ENCODE assay signal across 19 cellular contexts in genomic region chr21:27189870-27190269, GRCh38.
"Had no signal": no experiment of that assay in that cellular context is flagged by ENCODE, and none has a peak within 500 bp of the region (broad histone marks: within the 10 kb centered on the region; RNA-seq: fewer than 3 reads in every experiment).

No MANE protein-coding gene starts in this region.

- H3K27ac Mint-ChIP-seq: naive thymus-derived CD4-positive, alpha-beta T cell; stimulated activated memory B cell treated with anti-CD40 and anti-IgM and Interleukin-4, amounts not matched to agents 10 μg/mL and 1 μg/mL and 100 μg/mL, for 72 hours; stimulated activated naive CD8-positive, alpha-beta T cell treated with anti-CD3 and anti-CD28 coated beads, Interleukin-15, Interleukin-2, amounts not matched to agents 100 ng/mL and 50 ng/mL, for 24 hours had no signal

- H3K36me3 Mint-ChIP-seq: naive thymus-derived CD4-positive, alpha-beta T cell; stimulated activated memory B cell treated with anti-CD40 and anti-IgM and Interleukin-4, amounts not matched to agents 10 μg/mL and 1 μg/mL and 100 μg/mL, for 72 hours had no signal

- H3K27ac ChIP-seq: dorsolateral prefrontal cortex, heart left ventricle, neutrophil, psoas muscle, spleen, tibial nerve had no signal

- H3K4me1 ChIP-seq: heart left ventricle, psoas muscle, spleen had no signal

- H3K4me3 ChIP-seq: dorsolateral prefrontal cortex, heart left ventricle, psoas muscle, spleen, tibial nerve had no signal

- H3K9me3 Mint-ChIP-seq: stimulated activated memory B cell treated with anti-CD40 and anti-IgM and Interleukin-4, amounts not matched to agents 10 μg/mL and 1 μg/mL and 100 μg/mL, for 72 hours; stimulated activated naive CD8-positive, alpha-beta T cell treated with anti-CD3 and anti-CD28 coated beads, Interleukin-15, Interleukin-2, amounts not matched to agents 100 ng/mL and 50 ng/mL, for 24 hours had no signal

- H3K27me3 Mint-ChIP-seq: naive thymus-derived CD4-positive, alpha-beta T cell; stimulated activated memory B cell treated with anti-CD40 and anti-IgM and Interleukin-4, amounts not matched to agents 10 μg/mL and 1 μg/mL and 100 μg/mL, for 72 hours; stimulated activated naive CD8-positive, alpha-beta T cell treated with anti-CD3 and anti-CD28 coated beads, Interleukin-15, Interleukin-2, amounts not matched to agents 100 ng/mL and 50 ng/mL, for 24 hours had no signal

- H3K4me1 Mint-ChIP-seq: naive thymus-derived CD4-positive, alpha-beta T cell; stimulated activated memory B cell treated with anti-CD40 and anti-IgM and Interleukin-4, amounts not matched to agents 10 μg/mL and 1 μg/mL and 100 μg/mL, for 72 hours had no signal

- ATAC-seq: heart left ventricle; left cardiac atrium; left ventricle myocardium superior; naive thymus-derived CD4-positive, alpha-beta T cell; psoas muscle; sciatic nerve; stimulated activated memory B cell treated with anti-CD40 and anti-IgM and Interleukin-4, amounts not matched to agents 10 μg/mL and 1 μg/mL and 100 μg/mL, for 72 hours had no signal

- DNase-seq: cortex of kidney; dorsolateral prefrontal cortex; effector CD8-positive, alpha-beta T cell; foreskin melanocyte; heart left ventricle; hippocampal formation; left cardiac atrium; left ventricle myocardium superior; naive thymus-derived CD4-positive, alpha-beta T cell; psoas muscle; spleen; stimulated activated CD4-positive, alpha-beta T cell treated with anti-CD3 and anti-CD28 coated beads, Interleukin-15, amount 100 ng/mL, for 24 hours; stimulated activated CD4-positive, alpha-beta T cell treated with anti-CD3 and anti-CD28 coated beads, Interleukin-1b, Interleukin-23, amount 100 ng/mL, for 48 hours; stimulated activated CD4-positive, alpha-beta T cell treated with anti-CD3 and anti-CD28 coated beads, Interleukin-4, amount 100 ng/mL, for 24 hours had no signal

- H3K9me3 ChIP-seq: neutrophil, psoas muscle, tibial nerve had no signal

- H3K27me3 ChIP-seq: dorsolateral prefrontal cortex, heart left ventricle, neutrophil, spleen, tibial nerve had no signal

- H3K36me3 ChIP-seq: heart left ventricle, neutrophil, spleen, tibial nerve had no signal

- H3K4me3 Mint-ChIP-seq: naive thymus-derived CD4-positive, alpha-beta T cell; stimulated activated memory B cell treated with anti-CD40 and anti-IgM and Interleukin-4, amounts not matched to agents 10 μg/mL and 1 μg/mL and 100 μg/mL, for 72 hours; stimulated activated naive CD8-positive, alpha-beta T cell treated with anti-CD3 and anti-CD28 coated beads, Interleukin-15, Interleukin-2, amounts not matched to agents 100 ng/mL and 50 ng/mL, for 24 hours had no signal
